In genomic region chr21:17780539-17780938, GRCh38 we compare ENCODE assay signal across 8 cellular contexts. TPM values are rescaled to one million over a fixed set of nuclear protein-coding genes. Genes with fewer than 3 reads are reported as not detected.
DNase-seq lines count a peak whose midpoint lies in the region; ATAC-seq and TF ChIP-seq lines count a peak whose summit lies in the region.

No MANE protein-coding gene starts in this region.

- TF ChIP-seq POLR2A in esophagus squamous epithelium (IDR thresholded peaks at IDR 0.05): no peak

- CTCF ChIA-PET in activated CD4-positive, alpha-beta memory T cell treated with anti-CD3 and anti-CD28 coated beads, Interleukin-2, amount 10 ng/mL, durations not matched to agents 7 days and 5 days (lab: Charles Lee): interaction anchor here (0.9 to 1.0 kb wide), 2 partner anchors 11 to 101 kb away, joined by 4 to 7 read pairs; no protein-coding TSS in a partner anchor

- H3K9me3 ChIP-seq in esophagus squamous epithelium: no peaks in the 10 kb centered on the region

- peaks cover 88% of the 10 kb centered on the region for H3K4me1 Mint-ChIP-seq in activated CD4-positive, alpha-beta memory T cell treated with anti-CD3 and anti-CD28 coated beads, Interleukin-2, amount 10 ng/mL, durations not matched to agents 7 days and 5 days
- H3K4me1 Mint-ChIP-seq in HFFc6 (ENCODE audit: low read depth): peaks cover 18% of the 10 kb centered on the region; the same call in 1 of the 2 replicates

- H3K27me3 ChIP-seq in esophagus squamous epithelium: no peaks in the 10 kb centered on the region

- peaks cover 0 to 25% (median 20%) of the 10 kb centered on the region in 3 donors for H3K4me1 ChIP-seq in esophagus squamous epithelium

- intact Hi-C loops in sciatic nerve (cut with DNase I): no loop called here
- intact Hi-C loops in esophagus squamous epithelium (cut with DNase I): no loop called here
- intact Hi-C loops in posterior cingulate gyrus (cut with DNase I): no loop called here

- H3K27me3 Mint-ChIP-seq in activated CD4-positive, alpha-beta memory T cell treated with anti-CD3 and anti-CD28 coated beads, Interleukin-2, amount 10 ng/mL, durations not matched to agents 7 days and 5 days: no peaks in the 10 kb centered on the region
- peaks cover 3% of the 10 kb centered on the region for H3K27me3 Mint-ChIP-seq in HFFc6 (ENCODE audit: insufficient read depth)

- no peak for TF ChIP-seq CTCF in esophagus squamous epithelium (IDR thresholded peaks at IDR 0.05)
- no peak for TF ChIP-seq CTCF in HFFc6 (IDR thresholded peaks at IDR 0.05)

- H3K27ac ChIP-seq in esophagus squamous epithelium: peak overlapping the region in 2 of 4 donors; percentile 18 to 30

- H3K9me3 Mint-ChIP-seq in activated CD4-positive, alpha-beta memory T cell treated with anti-CD3 and anti-CD28 coated beads, Interleukin-2, amount 10 ng/mL, durations not matched to agents 7 days and 5 days: no peaks in the 10 kb centered on the region
- no peaks in the 10 kb centered on the region for H3K9me3 Mint-ChIP-seq in HFFc6

- peaks cover 0 to 9% (median 1%) of the 10 kb centered on the region in 3 donors for H3K36me3 ChIP-seq in esophagus squamous epithelium

- no peak overlapping the region for H3K4me3 ChIP-seq in esophagus squamous epithelium

- WGBS in esophagus squamous epithelium, 2 donors: 7 to 25% methylated on average over 6 of the region's 6 CpGs

- DNase-seq in stimulated activated CD4-positive, alpha-beta T cell treated with anti-CD3 and anti-CD28 coated beads, Interleukin-2, amount 100 ng/mL, for 24 hours: peak; percentile 23 to 39
- no peak for DNase-seq in stimulated activated CD4-positive, alpha-beta T cell treated with anti-CD3 and anti-CD28 coated beads, Interleukin-4, amount 100 ng/mL, for 1 hour
- peak; percentile 61 for DNase-seq in activated CD4-positive, alpha-beta memory T cell treated with anti-CD3 and anti-CD28 coated beads, Interleukin-2, amount 10 ng/mL, durations not matched to agents 7 days and 5 days
- no peak for DNase-seq in sciatic nerve (ENCODE audit: low spot score)
- DNase-seq in esophagus squamous epithelium (lab: John Stamatoyannopoulos, UW): no peak
- DNase-seq in posterior cingulate gyrus: no peak
- DNase-seq in HFFc6: no peak

- peak overlapping the region; percentile 93 for H3K27ac Mint-ChIP-seq in activated CD4-positive, alpha-beta memory T cell treated with anti-CD3 and anti-CD28 coated beads, Interleukin-2, amount 10 ng/mL, durations not matched to agents 7 days and 5 days
- H3K27ac Mint-ChIP-seq in HFFc6: no peak overlapping the region

- ATAC-seq in HG03354 (IDR thresholded peaks at IDR 0.05; ENCODE audit: poor library complexity, severe bottlenecking, unreplicated experiment): peak; percentile 32
- ATAC-seq in sciatic nerve: no peak

- POLR2A ChIA-PET in activated CD4-positive, alpha-beta memory T cell treated with anti-CD3 and anti-CD28 coated beads, Interleukin-2, amount 10 ng/mL, durations not matched to agents 7 days and 5 days (lab: Charles Lee): interaction anchor here (0.9 to 5.9 kb wide), 10 partner anchors 9 to 170 kb away, joined by 3 to 110 read pairs (median 8); partner anchors contain the start of gene C21orf91

- peaks cover 54% of the 10 kb centered on the region for H3K36me3 Mint-ChIP-seq in activated CD4-positive, alpha-beta memory T cell treated with anti-CD3 and anti-CD28 coated beads, Interleukin-2, amount 10 ng/mL, durations not matched to agents 7 days and 5 days (ENCODE audit: low read depth)
- peaks cover 10% of the 10 kb centered on the region for H3K36me3 Mint-ChIP-seq in HFFc6 (ENCODE audit: low read depth)

- H3K4me3 Mint-ChIP-seq in activated CD4-positive, alpha-beta memory T cell treated with anti-CD3 and anti-CD28 coated beads, Interleukin-2, amount 10 ng/mL, durations not matched to agents 7 days and 5 days: peak overlapping the region; percentile 19
- H3K4me3 Mint-ChIP-seq in HFFc6: no peak overlapping the region

RNA-seq across cellular contexts. Expression of gene C21orf91, which starts 38.6 kb away (rescaled TPM):
- 10 to 100 TPM; 55.9 to 57.1 TPM for total RNA-seq in activated CD4-positive, alpha-beta memory T cell treated with anti-CD3 and anti-CD28 coated beads, Interleukin-2, amount 10 ng/mL, durations not matched to agents 7 days and 5 days
- total RNA-seq in sciatic nerve: 24.4 TPM
- total RNA-seq in esophagus squamous epithelium: 10 to 100 TPM in 3 of 4 donors, 1 to 10 TPM in 1; 4.2 to 16.5 (median 12.8) TPM
- 10 to 100 TPM in 2 of 6 experiments, 1 to 10 TPM in 4; 7.4 to 11.1 (median 9.0) TPM for total RNA-seq in HFFc6 (2021; fragmentation: NEBNext Ultra II Directional; extraction: Animal tissue kit (Norgen Biotek cat#: 25700))

Comparison
In these comparisons a context has a peak if more than half of its experiments do, and no peak if none do; other contexts are left out.
1. DNase-seq: peak in stimulated activated CD4-positive, alpha-beta T cell treated with anti-CD3 and anti-CD28 coated beads, Interleukin-2, amount 100 ng/mL, for 24 hours (2 of 2) and activated CD4-positive, alpha-beta memory T cell treated with anti-CD3 and anti-CD28 coated beads, Interleukin-2, amount 10 ng/mL, durations not matched to agents 7 days and 5 days (single experiment); none in stimulated activated CD4-positive, alpha-beta T cell treated with anti-CD3 and anti-CD28 coated beads, Interleukin-4, amount 100 ng/mL, for 1 hour (single experiment), sciatic nerve (single experiment), esophagus squamous epithelium (single experiment), posterior cingulate gyrus (0 of 10) and HFFc6 (single experiment).